ENCODE assay signal across 23 cellular contexts in the genomic region with DNA sequence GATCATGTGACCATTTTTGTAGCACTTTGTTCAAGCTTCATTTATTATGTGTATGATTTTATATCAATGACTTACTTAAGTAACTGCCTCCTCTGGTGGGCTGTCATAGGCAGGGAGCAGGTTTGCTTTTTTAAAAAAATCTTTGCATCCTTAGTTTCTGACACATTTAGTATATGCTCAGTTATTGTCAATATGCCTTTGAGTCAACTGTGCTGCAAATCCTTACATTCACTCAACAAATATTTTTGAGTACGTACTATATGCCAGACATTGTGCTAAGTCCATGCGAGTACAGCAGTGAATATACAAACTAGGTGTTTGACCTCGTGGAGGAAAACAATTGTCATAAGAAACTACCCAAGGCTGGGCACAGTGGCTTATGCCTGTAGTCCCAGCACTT. TPM values are rescaled to one million over a fixed set of nuclear protein-coding genes. Genes with fewer than 3 reads are reported as not detected.
DNase-seq lines count a peak whose midpoint lies in the region; ATAC-seq, FAIRE-seq and TF ChIP-seq lines count a peak whose summit lies in the region.
"Had no signal": no experiment of that assay in that cellular context is flagged by ENCODE, and none has a peak within 500 bp of the region (broad histone marks: within the 10 kb centered on the region; RNA-seq: fewer than 3 reads in every experiment).

No MANE protein-coding gene starts in this region.

- 3% methylated on average over 3 of the region's 3 CpGs for WGBS in HepG2 (ENCODE audit: low lambda C conversion rate)
- 85% methylated on average over 3 of the region's 3 CpGs for WGBS in right lobe of liver (ENCODE audit: insufficient coverage, low coverage, low lambda C conversion rate, missing lambda C conversion rate)

- H3K27me3 ChIP-seq in HepG2 (ENCODE audit: control insufficient read depth in 1 of 2, insufficient read depth in 2 of 2, low read length in 2 of 2) (no peaks in the 10 kb centered on the region; a peak in 1 of 5 replicates), right lobe of liver (no peaks in the 10 kb centered on the region)
- H3K27me3 ChIP-seq: BLaER1 treated with 17β-estradiol and CSF1 and Interleukin-3, amounts not matched to agents 10 nM and 100 nM had no signal

- peak overlapping the region; percentile 29 for H3K27ac Mint-ChIP-seq in T-helper 17 cell
- H3K27ac Mint-ChIP-seq: B cell; CD4-positive, alpha-beta T cell; CD8-positive, alpha-beta T cell had no signal

- POLR2A ChIA-PET in HepG2 (lab: Yijun Ruan, JAX): no interaction called here

- H3K27ac ChIP-seq in HepG2 (ENCODE audit: extremely low read length, insufficient read depth, low read length) (peak overlapping the region; percentile 41), right lobe of liver (no peak overlapping the region)
- H3K27ac ChIP-seq: 22Rv1; A549; BLaER1 treated with 17β-estradiol and CSF1 and Interleukin-3, amounts not matched to agents 10 nM and 100 nM; C4-2B had no signal

- H3K4me1 ChIP-seq in HepG2 (ENCODE audit: insufficient read depth, low read length) (peaks cover 49% of the 10 kb centered on the region), right lobe of liver (peaks cover 0 to 7% (median 2%) of the 10 kb centered on the region in 4 donors)
- H3K4me1 ChIP-seq: Caco-2 had no signal

- intact Hi-C loops in HepG2 (cut with micrococcal nuclease; ENCODE audit: unreplicated experiment): no loop called here
- intact Hi-C loops in right lobe of liver (cut with DNase I): loop anchor here in 1 of 2 donors (10.0 kb wide), 1 partner anchor 78 kb away; no protein-coding TSS in a partner anchor

- no peak for FAIRE-seq in HepG2 (lab: Jason Lieb, UNC)
- FAIRE-seq: A549, D721Med, GM12878, GM12892, GM18507, GM19239 had no signal

- H3K4me1 Mint-ChIP-seq in T-helper 17 cell: peaks cover 14% of the 10 kb centered on the region

- H3K36me3 Mint-ChIP-seq in T-helper 17 cell (ENCODE audit: low read depth): peaks cover 2% of the 10 kb centered on the region

- in situ Hi-C loops in HepG2 (cut with HindIII; ENCODE audit: extremely low pct_ligation_motif_present, low pct_unique_long_range_greater_than_20kb): no loop called here

- DNase-seq in HepG2 (ENCODE audit: low spot score) (peak; percentile 15), right lobe of liver (no peak), T-helper 17 cell (no peak), DMS79 (lab: John Stamatoyannopoulos, UW) (no peak)
- DNase-seq: AML-193; Caco-2; Calu3; CD4-positive, alpha-beta T cell; CD8-positive, alpha-beta T cell; DND-41; EL; GDM1 had no signal

- no peak for TF ChIP-seq EP300 in HepG2 (IDR thresholded peaks at IDR 0.05; ENCODE audit: low read depth in 2 of 2, low read length in 2 of 2)
- TF ChIP-seq EP300 in HepG2 (CRISPR knock-in tag; IDR thresholded peaks at IDR 0.05; ENCODE audit: borderline replicate concordance): no peak

- no peaks in the 10 kb centered on the region for H4K20me1 ChIP-seq in HepG2 (ENCODE audit: insufficient read depth, low read length)

- H3K27me3 Mint-ChIP-seq in T-helper 17 cell: no peaks in the 10 kb centered on the region
- H3K27me3 Mint-ChIP-seq: B cell had no signal

- ATAC-seq in HepG2 (no peak), right lobe of liver (no peak), T-helper 17 cell (no peak), GM18517 (IDR thresholded peaks at IDR 0.05; ENCODE audit: unreplicated experiment) (no peak)
- ATAC-seq: A549; CD8-positive, alpha-beta T cell; GM12878 had no signal

- no peak for TF ChIP-seq CTCF in HepG2 (CRISPR knock-in tag; IDR thresholded peaks at IDR 0.05)
- TF ChIP-seq CTCF in right lobe of liver (IDR thresholded peaks at IDR 0.05): no peak

- TF ChIP-seq POLR2A in HepG2 (IDR thresholded peaks at IDR 0.05; ENCODE audit: insufficient read depth in 1 of 2, low read depth in 2 of 2, low read length in 2 of 2) (no peak), right lobe of liver (IDR thresholded peaks at IDR 0.05) (no peak)

- H3K4me3 Mint-ChIP-seq in T-helper 17 cell: no peak overlapping the region
- H3K4me3 Mint-ChIP-seq: B cell; CD4-positive, alpha-beta T cell; CD8-positive, alpha-beta T cell had no signal

- CTCF ChIA-PET in HepG2 (lab: Yijun Ruan, JAX; ENCODE audit: low intra/inter-chr PET ratio, low total read pairs): no interaction called here

- H3K36me3 ChIP-seq in HepG2 (replicated peaks in 1 of 2; ENCODE audit: control insufficient read depth in 1 of 2, insufficient read depth in 2 of 2, low read length in 2 of 2): no peaks in the 10 kb centered on the region
- no peaks in the 10 kb centered on the region for H3K36me3 ChIP-seq in right lobe of liver
- H3K36me3 ChIP-seq: BLaER1 treated with 17β-estradiol and CSF1 and Interleukin-3, amounts not matched to agents 10 nM and 100 nM had no signal

- no peaks in the 10 kb centered on the region for H3K9me3 ChIP-seq in HepG2 (ENCODE audit: low read length)
- no peaks in the 10 kb centered on the region for H3K9me3 ChIP-seq in right lobe of liver
- no peaks in the 10 kb centered on the region for H3K9me3 ChIP-seq in T-helper 17 cell (ENCODE audit: control insufficient read depth, low read length, poor library complexity, severe bottlenecking)
- H3K9me3 ChIP-seq: A549; BLaER1 treated with 17β-estradiol and CSF1 and Interleukin-3, amounts not matched to agents 10 nM and 100 nM; Caco-2 had no signal

- peak overlapping the region; percentile 50 for H3K4me2 ChIP-seq in HepG2 (ENCODE audit: low read depth, low read length)
- H3K4me2 ChIP-seq: A549; BLaER1 treated with 17β-estradiol and CSF1 and Interleukin-3, amounts not matched to agents 10 nM and 100 nM had no signal

- H3K4me3 ChIP-seq in HepG2 (replicated peaks in 1 of 3; ENCODE audit: insufficient read depth in 1 of 3, low read depth in 2 of 3, low read length in 3 of 3) (no peak overlapping the region), right lobe of liver (no peak overlapping the region)
- H3K4me3 ChIP-seq: A549; BLaER1 treated with 17β-estradiol and CSF1 and Interleukin-3, amounts not matched to agents 10 nM and 100 nM; GM12878 had no signal

- no peak overlapping the region for H3K9ac ChIP-seq in HepG2 (ENCODE audit: insufficient read depth, low read depth, low read length)
- H3K9ac ChIP-seq: BLaER1 treated with 17β-estradiol and CSF1 and Interleukin-3, amounts not matched to agents 10 nM and 100 nM had no signal

- no peak overlapping the region for H2AFZ ChIP-seq in HepG2 (ENCODE audit: low read length)

- no TSS peak for BruUV-seq in HepG2 (replicated peaks; lab: Mats Ljungman, UMichigan)

- TF ChIP-seq RAD21 in HepG2 (CRISPR knock-in tag; IDR thresholded peaks at IDR 0.05): no peak

- peaks cover 4% of the 10 kb centered on the region for H3K79me2 ChIP-seq in HepG2 (ENCODE audit: insufficient read depth, low read length)

RNA-seq across cellular contexts. Expression of a gene that starts 4.4 kb away (rescaled TPM):
- total RNA-seq in HepG2 (2016; rRNA removed; fragmentation: Illumina TruSeq; extraction: Trizol) (161 and 174 TPM in 2 replicates), right lobe of liver (10 to 100 TPM; 40.7 to 68.8 (median 49.8) TPM), T-helper 17 cell (100 to 1,000 TPM; 107 to 130 TPM)
- 101 and 107 TPM in 2 replicates for total RNA-seq in HepG2 (2016; cell fraction: cytosol; rRNA removed; fragmentation: Illumina TruSeq; extraction: Trizol; ENCODE audit: low read depth)
- total RNA-seq in HepG2 (2016; cell fraction: insoluble cytoplasmic fraction; rRNA removed; fragmentation: Illumina TruSeq; extraction: Trizol): 166 and 170 TPM in 2 replicates
- total RNA-seq in HepG2 (2016; cell fraction: membrane; rRNA removed; fragmentation: Illumina TruSeq; extraction: Trizol): 211 and 214 TPM in 2 replicates
- total RNA-seq in HepG2 (2016; cell fraction: nucleus; rRNA removed; fragmentation: Illumina TruSeq; extraction: Trizol): 114 and 131 TPM in 2 replicates
- polyA plus RNA-seq in HepG2 (2011; rRNA removed): 134 and 146 TPM in 2 replicates
- polyA plus RNA-seq in HepG2 (2011; cell fraction: cytosol; rRNA removed): 93.9 and 111 TPM in 2 replicates
- polyA plus RNA-seq in HepG2 (2011; cell fraction: nucleus; rRNA removed): 245 and 310 TPM in 2 replicates
- polyA plus RNA-seq in HepG2 (2012): 58.4 and 72.2 TPM in 2 replicates
- polyA plus RNA-seq in HepG2 (2016; cell fraction: cytosol; fragmentation: Illumina TruSeq; extraction: Trizol; ENCODE audit: low read depth): 91.9 and 105 TPM in 2 replicates
- 134 and 136 TPM in 2 replicates for polyA plus RNA-seq in HepG2 (2016; cell fraction: insoluble cytoplasmic fraction; fragmentation: Illumina TruSeq; extraction: Trizol; ENCODE audit: low read depth)
- polyA plus RNA-seq in HepG2 (2016; cell fraction: membrane; fragmentation: Illumina TruSeq; extraction: Trizol; ENCODE audit: low read depth): 143 and 147 TPM in 2 replicates
- 178 and 187 TPM in 2 replicates for polyA plus RNA-seq in HepG2 (2016; cell fraction: nucleus; fragmentation: Illumina TruSeq; extraction: Trizol; ENCODE audit: insufficient read depth, low read depth)
- polyA minus RNA-seq in HepG2 (2011; rRNA and poly(A)+ RNA removed; ENCODE audit: low replicate concordance): 159 and 362 TPM in 2 replicates
- 55.9 and 59.9 TPM in 2 replicates for polyA minus RNA-seq in HepG2 (2011; cell fraction: cytosol; rRNA and poly(A)+ RNA removed)
- 144 and 152 TPM in 2 replicates for polyA minus RNA-seq in HepG2 (2011; cell fraction: nucleus; rRNA and poly(A)+ RNA removed)

RNA-seq across cellular contexts. Expression of a gene that starts 43.3 kb away (rescaled TPM):
- 53.2 and 68.2 TPM in 2 replicates for total RNA-seq in HepG2 (2016; rRNA removed; fragmentation: Illumina TruSeq; extraction: Trizol)
- 21.6 and 23.1 TPM in 2 replicates for total RNA-seq in HepG2 (2016; cell fraction: cytosol; rRNA removed; fragmentation: Illumina TruSeq; extraction: Trizol; ENCODE audit: low read depth)
- 52.8 and 66.3 TPM in 2 replicates for total RNA-seq in HepG2 (2016; cell fraction: insoluble cytoplasmic fraction; rRNA removed; fragmentation: Illumina TruSeq; extraction: Trizol)
- 36.1 and 37.2 TPM in 2 replicates for total RNA-seq in HepG2 (2016; cell fraction: membrane; rRNA removed; fragmentation: Illumina TruSeq; extraction: Trizol)
- total RNA-seq in HepG2 (2016; cell fraction: nucleus; rRNA removed; fragmentation: Illumina TruSeq; extraction: Trizol): 39.6 and 47.6 TPM in 2 replicates
- 36.8 and 37.4 TPM in 2 replicates for polyA plus RNA-seq in HepG2 (2011; rRNA removed)
- 17.4 and 20.4 TPM in 2 replicates for polyA plus RNA-seq in HepG2 (2011; cell fraction: cytosol; rRNA removed)
- polyA plus RNA-seq in HepG2 (2011; cell fraction: nucleus; rRNA removed): 25.9 and 37.9 TPM in 2 replicates
- polyA plus RNA-seq in HepG2 (2012): 27.0 and 30.9 TPM in 2 replicates
- 7.6 and 9.2 TPM in 2 replicates for polyA plus RNA-seq in HepG2 (2016; cell fraction: cytosol; fragmentation: Illumina TruSeq; extraction: Trizol; ENCODE audit: low read depth)
- 56.9 and 60.9 TPM in 2 replicates for polyA plus RNA-seq in HepG2 (2016; cell fraction: insoluble cytoplasmic fraction; fragmentation: Illumina TruSeq; extraction: Trizol; ENCODE audit: low read depth)
- polyA plus RNA-seq in HepG2 (2016; cell fraction: membrane; fragmentation: Illumina TruSeq; extraction: Trizol; ENCODE audit: low read depth): 19.5 and 19.6 TPM in 2 replicates
- polyA plus RNA-seq in HepG2 (2016; cell fraction: nucleus; fragmentation: Illumina TruSeq; extraction: Trizol; ENCODE audit: insufficient read depth, low read depth): 49.3 and 52.3 TPM in 2 replicates
- 165 and 250 TPM in 2 replicates for polyA minus RNA-seq in HepG2 (2011; rRNA and poly(A)+ RNA removed; ENCODE audit: low replicate concordance)
- 13.7 and 21.9 TPM in 2 replicates for polyA minus RNA-seq in HepG2 (2011; cell fraction: cytosol; rRNA and poly(A)+ RNA removed)
- polyA minus RNA-seq in HepG2 (2011; cell fraction: nucleus; rRNA and poly(A)+ RNA removed): 40.6 and 41.5 TPM in 2 replicates
- total RNA-seq in right lobe of liver: 10 to 100 TPM; 11.7 to 22.3 (median 14.6) TPM
- 10 to 100 TPM; 63.8 to 63.9 TPM for total RNA-seq in T-helper 17 cell
